Comparison of ENCODE assay signal across 11 cellular contexts in the genomic region with DNA sequence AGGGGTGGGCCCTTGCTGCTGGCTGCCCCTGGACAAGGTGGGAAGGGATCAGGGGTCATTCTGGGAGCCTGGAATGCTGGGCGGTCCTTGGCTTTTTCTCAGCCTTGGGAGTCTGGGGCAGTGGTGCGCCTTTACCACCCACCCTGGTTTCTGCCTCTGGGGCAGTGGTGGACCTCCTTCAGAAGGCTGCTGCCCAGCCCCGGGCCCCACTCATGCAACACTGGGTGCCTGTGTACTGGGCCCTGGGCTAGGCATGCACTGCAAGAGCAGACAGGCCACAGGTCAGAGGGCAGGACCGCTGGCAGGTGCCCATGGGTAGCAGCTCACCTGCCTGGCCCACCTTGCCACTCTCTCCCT. TPM values are rescaled to one million over a fixed set of nuclear protein-coding genes. Genes with fewer than 3 reads are reported as not detected.
DNase-seq lines count a peak whose midpoint lies in the region; ATAC-seq and TF ChIP-seq lines count a peak whose summit lies in the region.
"Had no signal": no experiment of that assay in that cellular context is flagged by ENCODE, and none has a peak within 500 bp of the region (broad histone marks: within the 10 kb centered on the region; RNA-seq: fewer than 3 reads in every experiment).

No MANE protein-coding gene starts in this region.

- H3K36me3 ChIP-seq in mammary epithelial cell (ENCODE audit: insufficient read depth, low read length) (no peaks in the 10 kb centered on the region), esophagus (ENCODE audit: control insufficient read depth in 2 of 2, insufficient read depth in 2 of 2, low read length in 1 of 2) (peaks cover 0 to 2% of the 10 kb centered on the region in 2 donors), neural progenitor cell (no peaks in the 10 kb centered on the region), upper lobe of right lung (no peaks in the 10 kb centered on the region)

- 92% methylated on average over 2 of the region's 4 CpGs for WGBS in mammary epithelial cell (ENCODE audit: low coverage, missing lambda C conversion rate)
- 88% methylated on average over 4 of the region's 4 CpGs for WGBS in esophagus, 2 donors

- H3K4me1 ChIP-seq in mammary epithelial cell (ENCODE audit: insufficient read depth, low read length) (peaks cover 38% of the 10 kb centered on the region), esophagus (ENCODE audit: control insufficient read depth in 2 of 2, insufficient read depth in 2 of 2, low read length in 1 of 2) (peaks cover 38 to 80% of the 10 kb centered on the region in 2 donors), neural progenitor cell (peaks cover 13% of the 10 kb centered on the region), upper lobe of right lung (peaks cover 87% of the 10 kb centered on the region)

- no peaks in the 10 kb centered on the region for H3K27me3 Mint-ChIP-seq in MCF 10A (ENCODE audit: insufficient read depth, unreplicated experiment)
- peaks cover 6% of the 10 kb centered on the region for H3K27me3 Mint-ChIP-seq in neural progenitor cell (ENCODE audit: insufficient read depth, low read depth)
- peaks cover 11% of the 10 kb centered on the region for H3K27me3 Mint-ChIP-seq in nephron progenitor cell (ENCODE audit: low read depth, poor library complexity)
- H3K27me3 Mint-ChIP-seq: stimulated activated naive CD8-positive, alpha-beta T cell treated with anti-CD3 and anti-CD28 coated beads, Interleukin-15, amount 100 ng/mL, for 72 hours had no signal

- H4K20me1 ChIP-seq in mammary epithelial cell (ENCODE audit: insufficient read depth, low read length) (no peaks in the 10 kb centered on the region), neural progenitor cell (ENCODE audit: low read depth) (no peaks in the 10 kb centered on the region)

- H3K9me3 ChIP-seq in mammary epithelial cell (replicated peaks; ENCODE audit: insufficient read depth, low read length) (no peaks in the 10 kb centered on the region), esophagus (ENCODE audit: control insufficient read depth in 2 of 2, insufficient read depth in 1 of 2, low read depth in 1 of 2, low read length in 1 of 2) (no peaks in the 10 kb centered on the region), neural progenitor cell (ENCODE audit: low read depth) (no peaks in the 10 kb centered on the region), upper lobe of right lung (no peaks in the 10 kb centered on the region)

- H3K4me3 Mint-ChIP-seq in MCF 10A (ENCODE audit: unreplicated experiment) = no peak overlapping the region
- H3K4me3 Mint-ChIP-seq in neural progenitor cell = no peak overlapping the region
- H3K4me3 Mint-ChIP-seq in nephron progenitor cell = no peak overlapping the region

- BruUV-seq in MCF 10A (replicated peaks; lab: Mats Ljungman, UMichigan) (no TSS peak), mammary epithelial cell (replicated peaks; lab: Mats Ljungman, UMichigan) (no TSS peak)

- no peak overlapping the region for H2AFZ ChIP-seq in mammary epithelial cell (ENCODE audit: low read depth, low read length)
- no peak overlapping the region for H2AFZ ChIP-seq in neural progenitor cell (replicated peaks)

- no peaks in the 10 kb centered on the region for H3K79me2 ChIP-seq in mammary epithelial cell (ENCODE audit: insufficient read depth, low read length)
- H3K79me2 ChIP-seq in neural progenitor cell (ENCODE audit: low read depth) = no peaks in the 10 kb centered on the region

- H3K4me1 Mint-ChIP-seq in MCF 10A (ENCODE audit: insufficient read depth, unreplicated experiment) (peaks cover 67% of the 10 kb centered on the region), neural progenitor cell (peaks cover 12% of the 10 kb centered on the region), nephron progenitor cell (peaks cover 58% of the 10 kb centered on the region)

- no peak for DNase-seq in MCF 10A (ENCODE audit: unreplicated experiment)
- DNase-seq in mammary epithelial cell = no peak
- DNase-seq in neural progenitor cell (ENCODE audit: low spot score) = peak; percentile 1
- DNase-seq in upper lobe of right lung = peak; percentile 49
- DNase-seq in activated CD4-positive, CD25-positive, alpha-beta regulatory T cell (lab: John Stamatoyannopoulos, UW) = no peak
- DNase-seq in nephron progenitor cell = no peak
- DNase-seq: NCI-H748 treated with DMSO at 0.1 percent for 48 hours; stimulated activated CD4-positive, alpha-beta T cell treated with anti-CD3 and anti-CD28 coated beads, Interleukin-2, amount 100 ng/mL, for 48 hours had no signal

- H3K9ac ChIP-seq in mammary epithelial cell (ENCODE audit: insufficient read depth, low read length) = no peak overlapping the region
- H3K9ac ChIP-seq in neural progenitor cell = no peak overlapping the region

- H3K27ac Mint-ChIP-seq in MCF 10A (ENCODE audit: low read depth, unreplicated experiment) (peak overlapping the region; percentile 89), neural progenitor cell (no peak overlapping the region), nephron progenitor cell (no peak overlapping the region)

- intact Hi-C loops in MCF 10A (cut with micrococcal nuclease) = no loop called here
- intact Hi-C loops in mammary epithelial cell (cut with micrococcal nuclease) = no loop called here
- intact Hi-C loops in upper lobe of right lung (cut with DNase I) = no loop called here

- POLR2A ChIA-PET in MCF 10A (lab: Yijun Ruan, JAX) = interaction anchor here (0.6 to 3.7 kb wide), 7 partner anchors 9 to 204 kb away, joined by 4 to 19 read pairs (median 12); partner anchors contain the start of genes ADD1 and TNIP2

- H3K27ac ChIP-seq in mammary epithelial cell (ENCODE audit: insufficient read depth, low read depth, low read length) (no peak overlapping the region), esophagus (ENCODE audit: low read depth in 2 of 2, low read length in 1 of 2) (peak overlapping the region; percentile 90 to 93), neural progenitor cell (no peak overlapping the region), upper lobe of right lung (peak overlapping the region; percentile 87)

- no peak overlapping the region for H3K4me2 ChIP-seq in mammary epithelial cell (ENCODE audit: insufficient read depth, low read depth, low read length)
- no peak overlapping the region for H3K4me2 ChIP-seq in neural progenitor cell

- no peaks in the 10 kb centered on the region for H3K36me3 Mint-ChIP-seq in MCF 10A (ENCODE audit: insufficient read depth, unreplicated experiment)
- no peaks in the 10 kb centered on the region for H3K36me3 Mint-ChIP-seq in neural progenitor cell
- H3K36me3 Mint-ChIP-seq in nephron progenitor cell (ENCODE audit: low read depth) = no peaks in the 10 kb centered on the region

- ATAC-seq in upper lobe of right lung = no peak
- no peak for ATAC-seq in HG03442 (IDR thresholded peaks at IDR 0.05; ENCODE audit: unreplicated experiment)

- H3K9me3 Mint-ChIP-seq in MCF 10A (ENCODE audit: unreplicated experiment) (no peaks in the 10 kb centered on the region), neural progenitor cell (no peaks in the 10 kb centered on the region), nephron progenitor cell (no peaks in the 10 kb centered on the region)
- H3K9me3 Mint-ChIP-seq: stimulated activated naive CD8-positive, alpha-beta T cell treated with anti-CD3 and anti-CD28 coated beads, Interleukin-15, amount 100 ng/mL, for 72 hours had no signal

- H3K4me3 ChIP-seq in mammary epithelial cell (replicated peaks in 1 of 3; ENCODE audit: insufficient read depth in 1 of 3, low read depth in 2 of 3, low read length in 3 of 3) = no peak overlapping the region
- H3K4me3 ChIP-seq in esophagus (ENCODE audit: low read depth in 1 of 2, low read length in 2 of 2) = no peak overlapping the region
- no peak overlapping the region for H3K4me3 ChIP-seq in neural progenitor cell
- H3K4me3 ChIP-seq in upper lobe of right lung = no peak overlapping the region

- peaks cover 5% of the 10 kb centered on the region for H3F3A ChIP-seq in neural progenitor cell (ENCODE audit: low read depth)

- H3K27me3 ChIP-seq in mammary epithelial cell (ENCODE audit: insufficient read depth, low read length) (no peaks in the 10 kb centered on the region), esophagus (ENCODE audit: control insufficient read depth in 1 of 2, insufficient read depth in 2 of 2, low read length in 2 of 2) (no peaks in the 10 kb centered on the region), neural progenitor cell (peaks cover 30% of the 10 kb centered on the region), upper lobe of right lung (no peaks in the 10 kb centered on the region)

- dilution Hi-C loops in mammary epithelial cell (cut with HindIII; ENCODE audit: low sequenced_read_pairs) = no loop called here

- CTCF ChIA-PET in MCF 10A (lab: Yijun Ruan, JAX) = interaction anchor here (1.1 to 1.7 kb wide), 4 partner anchors 14 to 82 kb away, joined by 3 to 4 read pairs (median 3); no protein-coding TSS in a partner anchor
- CTCF ChIA-PET in mammary epithelial cell (lab: Charles Lee; ENCODE audit: low non-redundant PET) = no interaction called here

- TF ChIP-seq CTCF in MCF 10A (IDR thresholded peaks at IDR 0.05; ENCODE audit: unreplicated experiment) (no peak), mammary epithelial cell (conservative IDR thresholded peaks at IDR 0.05 in 1 of 2, IDR thresholded peaks at IDR 0.05 in 1 of 2; ENCODE audit: extremely low read depth in 1 of 2, insufficient read depth in 1 of 2, low read depth in 1 of 2, low read length in 2 of 2) (no peak), neural progenitor cell (IDR thresholded peaks at IDR 0.05) (no peak), upper lobe of right lung (IDR thresholded peaks at IDR 0.05) (no peak), nephron progenitor cell (IDR thresholded peaks at IDR 0.05) (no peak)

- in situ Hi-C loops in mammary epithelial cell (cut with MboI; ENCODE audit: low sequenced_read_pairs in 2 of 2) = no loop called here

RNA-seq across cellular contexts. Expression of gene SH3BP2, which starts 4.3 kb away (rescaled TPM):
- total RNA-seq in MCF 10A (2022) (48.4 and 57.9 TPM in 2 replicates), mammary epithelial cell (10 to 100 TPM; 14.4 to 26.7 TPM), neural progenitor cell (ENCODE audit: low replicate concordance) (11.8 and 30.8 TPM in 2 replicates), upper lobe of right lung (99.0 TPM)
- polyA plus RNA-seq in mammary epithelial cell (8.4 TPM), esophagus (10 to 100 TPM; 14.3 to 45.1 TPM)
- polyA minus RNA-seq in mammary epithelial cell = 12.4 TPM

RNA-seq across cellular contexts. Expression of gene TNIP2, which starts 41.0 kb away (rescaled TPM):
- total RNA-seq in MCF 10A (2022) = 40.5 and 46.1 TPM in 2 replicates
- 10 to 100 TPM; 21.8 to 32.5 TPM for total RNA-seq in mammary epithelial cell
- polyA plus RNA-seq in mammary epithelial cell = 22.9 TPM
- polyA minus RNA-seq in mammary epithelial cell = 10.9 TPM
- 10 to 100 TPM; 29.3 to 29.7 TPM for polyA plus RNA-seq in esophagus
- total RNA-seq in neural progenitor cell (ENCODE audit: low replicate concordance) = 24.5 and 37.6 TPM in 2 replicates
- total RNA-seq in upper lobe of right lung = 43.4 TPM

RNA-seq across cellular contexts. Expression of gene ADD1, which starts 46.5 kb away (rescaled TPM):
- 131 and 161 TPM in 2 replicates for total RNA-seq in MCF 10A (2022)
- total RNA-seq in mammary epithelial cell = 100 to 1,000 TPM; 112 to 167 TPM
- polyA plus RNA-seq in mammary epithelial cell = 94.4 TPM
- 232 TPM for polyA minus RNA-seq in mammary epithelial cell
- polyA plus RNA-seq in esophagus = 100 to 1,000 TPM; 102 to 156 TPM
- 131 and 140 TPM in 2 replicates for total RNA-seq in neural progenitor cell (ENCODE audit: low replicate concordance)
- total RNA-seq in upper lobe of right lung = 286 TPM

Comparison
In these comparisons a context has a peak if more than half of its experiments do, and no peak if none do; other contexts are left out.
1. DNase-seq: peak in neural progenitor cell (single experiment) and upper lobe of right lung (single experiment); none in MCF 10A (single experiment), mammary epithelial cell (single experiment), activated CD4-positive, CD25-positive, alpha-beta regulatory T cell (0 of 4) and nephron progenitor cell (single experiment).
2. H3K27ac ChIP-seq: peak in esophagus (2 of 2) and upper lobe of right lung (single experiment); none in mammary epithelial cell (single experiment) and neural progenitor cell (single experiment).